In genomic region chr4:986428-986948, GRCh38 we compare ENCODE assay signal across 6 cellular contexts. TPM values are rescaled to one million over a fixed set of nuclear protein-coding genes. Genes with fewer than 3 reads are reported as not detected.
DNase-seq lines count a peak whose midpoint lies in the region; ATAC-seq and TF ChIP-seq lines count a peak whose summit lies in the region.

No MANE protein-coding gene starts in this region.

- ATAC-seq in activated CD4-positive, alpha-beta T cell treated with anti-CD3 and anti-CD28 coated beads for 36 hours, result peak; percentile 18
- peak; percentile 33 for ATAC-seq in activated CD8-positive, alpha-beta T cell treated with anti-CD3 and anti-CD28 coated beads, Interleukin-2, amount 10 ng/mL, durations not matched to agents 7 days and 5 days
- peak; percentile 0 to 22 for ATAC-seq in lower lobe of right lung
- no peak for ATAC-seq in GM21786 (IDR thresholded peaks at IDR 0.05; ENCODE audit: unreplicated experiment)

- CTCF ChIA-PET in activated CD4-positive, alpha-beta T cell treated with anti-CD3 and anti-CD28 coated beads for 36 hours (lab: Charles Lee), result interaction anchor here (1.0 to 1.6 kb wide), 2 partner anchors 90 to 291 kb away, joined by 4 to 5 read pairs; no protein-coding TSS in a partner anchor
- CTCF ChIA-PET in activated CD8-positive, alpha-beta T cell treated with anti-CD3 and anti-CD28 coated beads, Interleukin-2, amount 10 ng/mL, durations not matched to agents 7 days and 5 days (lab: Charles Lee), result interaction anchor here (0.9 to 2.5 kb wide), 13 partner anchors 12 to 303 kb away, joined by 3 to 34 read pairs (median 3); partner anchors contain the start of genes DGKQ, GAK and TMEM175
- CTCF ChIA-PET in GM10248 (lab: Yijun Ruan, JAX), result interaction anchor here (0.7 to 4.8 kb wide), 20 partner anchors 8 to 281 kb away, joined by 3 to 43 read pairs (median 4); partner anchors contain the start of gene DGKQ

- intact Hi-C loops in activated CD4-positive, alpha-beta T cell treated with anti-CD3 and anti-CD28 coated beads for 36 hours (cut with DNase I, micrococcal nuclease), result loop anchor here (1.0 to 5.0 kb wide), 8 partner anchors 13 to 384 kb away; partner anchors contain the start of genes GAK (in 2 of the 2), TMEM175 (in 2 of the 2) and DGKQ (in 1 of the 2)
- intact Hi-C loops in lower lobe of right lung (cut with DNase I), result no loop called here

- no peaks in the 10 kb centered on the region for H3K27me3 ChIP-seq in lower lobe of right lung (ENCODE audit: low read depth)

- H3K9me3 Mint-ChIP-seq in activated CD4-positive, alpha-beta T cell treated with anti-CD3 and anti-CD28 coated beads for 36 hours (ENCODE audit: low read depth), result no peaks in the 10 kb centered on the region
- no peaks in the 10 kb centered on the region for H3K9me3 Mint-ChIP-seq in activated CD8-positive, alpha-beta T cell treated with anti-CD3 and anti-CD28 coated beads, Interleukin-2, amount 10 ng/mL, durations not matched to agents 7 days and 5 days (ENCODE audit: insufficient read depth)

- no peaks in the 10 kb centered on the region for H3K27me3 Mint-ChIP-seq in activated CD4-positive, alpha-beta T cell treated with anti-CD3 and anti-CD28 coated beads for 36 hours
- H3K27me3 Mint-ChIP-seq in activated CD8-positive, alpha-beta T cell treated with anti-CD3 and anti-CD28 coated beads, Interleukin-2, amount 10 ng/mL, durations not matched to agents 7 days and 5 days (ENCODE audit: low read depth), result no peaks in the 10 kb centered on the region

- peaks cover 13% of the 10 kb centered on the region for H3K4me1 Mint-ChIP-seq in activated CD4-positive, alpha-beta T cell treated with anti-CD3 and anti-CD28 coated beads for 36 hours
- peaks cover 26% of the 10 kb centered on the region for H3K4me1 Mint-ChIP-seq in activated CD8-positive, alpha-beta T cell treated with anti-CD3 and anti-CD28 coated beads, Interleukin-2, amount 10 ng/mL, durations not matched to agents 7 days and 5 days (ENCODE audit: low read depth)

- peak overlapping the region; percentile 88 for H3K4me3 ChIP-seq in lower lobe of right lung

- H3K4me1 ChIP-seq in lower lobe of right lung, result peaks cover 36% of the 10 kb centered on the region

- no peaks in the 10 kb centered on the region for H3K36me3 ChIP-seq in lower lobe of right lung

- no peak for TF ChIP-seq CTCF in lower lobe of right lung (IDR thresholded peaks at IDR 0.05)
- no peak for TF ChIP-seq CTCF in GM10248 (IDR thresholded peaks at IDR 0.05; ENCODE audit: control extremely low read depth, extremely low read depth, low read depth, missing control alignments)

- peaks cover 2% of the 10 kb centered on the region for H3K36me3 Mint-ChIP-seq in activated CD4-positive, alpha-beta T cell treated with anti-CD3 and anti-CD28 coated beads for 36 hours (ENCODE audit: low read depth)
- no peaks in the 10 kb centered on the region for H3K36me3 Mint-ChIP-seq in activated CD8-positive, alpha-beta T cell treated with anti-CD3 and anti-CD28 coated beads, Interleukin-2, amount 10 ng/mL, durations not matched to agents 7 days and 5 days (ENCODE audit: low read depth)

- peak overlapping the region; percentile 75 for H3K27ac ChIP-seq in lower lobe of right lung

- no peak for DNase-seq in activated CD4-positive, alpha-beta T cell treated with anti-CD3 and anti-CD28 coated beads for 36 hours
- no peak for DNase-seq in activated CD4-positive, alpha-beta T cell treated with anti-CD3 and anti-CD28 coated beads for 4 hours
- no peak for DNase-seq in activated CD8-positive, alpha-beta T cell treated with anti-CD3 and anti-CD28 coated beads, Interleukin-2, amount 10 ng/mL, durations not matched to agents 7 days and 5 days
- DNase-seq in lower lobe of right lung (no peak), GM10248 (ENCODE audit: extremely low spot score) (no peak)

- peak overlapping the region; percentile 85 for H3K4me3 Mint-ChIP-seq in activated CD4-positive, alpha-beta T cell treated with anti-CD3 and anti-CD28 coated beads for 36 hours
- H3K4me3 Mint-ChIP-seq in activated CD8-positive, alpha-beta T cell treated with anti-CD3 and anti-CD28 coated beads, Interleukin-2, amount 10 ng/mL, durations not matched to agents 7 days and 5 days, result peak overlapping the region; percentile 82

- POLR2A ChIA-PET in activated CD4-positive, alpha-beta T cell treated with anti-CD3 and anti-CD28 coated beads for 36 hours (lab: Charles Lee), result interaction anchor here (0.6 kb wide), 3 partner anchors 9 to 230 kb away, joined by 3 to 5 read pairs (median 3); no protein-coding TSS in a partner anchor
- POLR2A ChIA-PET in activated CD8-positive, alpha-beta T cell treated with anti-CD3 and anti-CD28 coated beads, Interleukin-2, amount 10 ng/mL, durations not matched to agents 7 days and 5 days (lab: Charles Lee), result interaction anchor here (1.0 to 1.5 kb wide), 3 partner anchors 54 to 380 kb away, joined by 3 to 7 read pairs (median 5); partner anchors contain the start of genes GAK and TMEM175
- POLR2A ChIA-PET in GM10248 (lab: Yijun Ruan, JAX), result no interaction called here

- peak overlapping the region; percentile 88 for H3K27ac Mint-ChIP-seq in activated CD4-positive, alpha-beta T cell treated with anti-CD3 and anti-CD28 coated beads for 36 hours
- peak overlapping the region; percentile 82 for H3K27ac Mint-ChIP-seq in activated CD8-positive, alpha-beta T cell treated with anti-CD3 and anti-CD28 coated beads, Interleukin-2, amount 10 ng/mL, durations not matched to agents 7 days and 5 days

- no peaks in the 10 kb centered on the region for H3K9me3 ChIP-seq in lower lobe of right lung

RNA-seq across cellular contexts. Expression of gene IDUA, which starts 0.4 kb away (rescaled TPM):
- total RNA-seq in activated CD4-positive, alpha-beta T cell treated with anti-CD3 and anti-CD28 coated beads for 36 hours, result 1 to 10 TPM; 6.4 to 9.0 TPM
- total RNA-seq in activated CD8-positive, alpha-beta T cell treated with anti-CD3 and anti-CD28 coated beads, Interleukin-2, amount 10 ng/mL, durations not matched to agents 7 days and 5 days, result 10 to 100 TPM; 19.0 to 20.9 TPM
- 46.0 TPM for total RNA-seq in lower lobe of right lung

RNA-seq across cellular contexts. Expression of gene SLC26A1, which starts 6.7 kb away (rescaled TPM):
- under 1 TPM; 0.21 to 0.43 TPM for total RNA-seq in activated CD4-positive, alpha-beta T cell treated with anti-CD3 and anti-CD28 coated beads for 36 hours
- under 1 TPM in 1 of 2 experiments, not detected in 1; 0.45 TPM for total RNA-seq in activated CD8-positive, alpha-beta T cell treated with anti-CD3 and anti-CD28 coated beads, Interleukin-2, amount 10 ng/mL, durations not matched to agents 7 days and 5 days
- total RNA-seq in lower lobe of right lung, result 1.0 TPM

RNA-seq across cellular contexts. Expression of gene DGKQ, which starts 13.1 kb away (rescaled TPM):
- total RNA-seq in activated CD4-positive, alpha-beta T cell treated with anti-CD3 and anti-CD28 coated beads for 36 hours, result 10 to 100 TPM in 1 of 2 experiments, 1 to 10 TPM in 1; 9.3 to 11.3 TPM
- total RNA-seq in activated CD8-positive, alpha-beta T cell treated with anti-CD3 and anti-CD28 coated beads, Interleukin-2, amount 10 ng/mL, durations not matched to agents 7 days and 5 days, result 10 to 100 TPM; 15.9 to 16.2 TPM
- total RNA-seq in lower lobe of right lung, result 18.8 TPM

RNA-seq across cellular contexts. Expression of gene FGFRL1, which starts 24.9 kb away (rescaled TPM):
- 10 to 100 TPM; 17.6 to 23.5 TPM for total RNA-seq in activated CD4-positive, alpha-beta T cell treated with anti-CD3 and anti-CD28 coated beads for 36 hours
- total RNA-seq in activated CD8-positive, alpha-beta T cell treated with anti-CD3 and anti-CD28 coated beads, Interleukin-2, amount 10 ng/mL, durations not matched to agents 7 days and 5 days, result 10 to 100 TPM in 1 of 2 experiments, 1 to 10 TPM in 1; 8.1 to 10.1 TPM
- 23.4 TPM for total RNA-seq in lower lobe of right lung

RNA-seq across cellular contexts. Expression of gene TMEM175, which starts 54.2 kb away (rescaled TPM):
- total RNA-seq in activated CD4-positive, alpha-beta T cell treated with anti-CD3 and anti-CD28 coated beads for 36 hours, result 10 to 100 TPM; 15.2 to 17.3 TPM
- total RNA-seq in activated CD8-positive, alpha-beta T cell treated with anti-CD3 and anti-CD28 coated beads, Interleukin-2, amount 10 ng/mL, durations not matched to agents 7 days and 5 days, result 10 to 100 TPM; 27.2 to 30.1 TPM
- 45.3 TPM for total RNA-seq in lower lobe of right lung
